Comparison of ENCODE assay signal across 10 cellular contexts in the genomic region with DNA sequence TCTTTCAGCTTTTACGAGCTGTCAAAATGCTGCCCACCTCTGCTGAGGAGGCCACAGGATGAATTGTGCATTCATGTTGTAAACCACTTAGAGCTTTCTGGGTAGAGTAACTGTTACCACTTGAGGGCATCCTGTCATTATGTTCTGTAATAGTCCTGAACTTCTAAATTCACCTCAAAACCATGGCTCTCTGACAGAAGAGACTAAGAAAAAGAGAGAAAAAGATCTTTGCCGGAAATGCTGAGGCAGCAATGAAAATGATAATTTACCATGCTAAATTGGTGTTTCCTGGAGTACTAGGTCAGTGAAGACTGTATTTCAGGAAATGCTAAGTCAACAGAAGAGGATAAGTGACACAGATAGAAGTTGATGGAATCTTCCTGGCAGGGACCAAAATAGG.
DNase-seq lines count a peak whose midpoint lies in the region; ATAC-seq and TF ChIP-seq lines count a peak whose summit lies in the region.
"Had no signal": no experiment of that assay in that cellular context is flagged by ENCODE, and none has a peak within 500 bp of the region (broad histone marks: within the 10 kb centered on the region; RNA-seq: fewer than 3 reads in every experiment).

No MANE protein-coding gene starts in this region.

- no peak overlapping the region for H2AK5ac ChIP-seq in H9 (ENCODE audit: insufficient read length, low read length)

- H2AFZ ChIP-seq in GM23248 (0 out of 2 replicates have a peak overlapping the region, but pooled peaks have one; percentile 21), SK-N-SH (ENCODE audit: low read depth) (0 out of 2 replicates have a peak overlapping the region, but pooled peaks have one; percentile 31), H9 (ENCODE audit: low read length) (no peak overlapping the region)

- no peak overlapping the region for H3K23ac ChIP-seq in H9 (ENCODE audit: insufficient read length, low read depth, low read length)

- no peak for ATAC-seq in HG02763 (IDR thresholded peaks at IDR 0.05; ENCODE audit: unreplicated experiment)

- no peaks in the 10 kb centered on the region for H3K9me2 ChIP-seq in GM23248 (ENCODE audit: insufficient read depth)
- no peaks in the 10 kb centered on the region for H3K9me2 ChIP-seq in SK-N-SH

- TF ChIP-seq RAD21 in SK-N-SH (IDR thresholded peaks at IDR 0.05; ENCODE audit: low read length): peak; percentile 66

- H3K79me1 ChIP-seq in H9 (ENCODE audit: insufficient read depth, low read depth, low read length, poor library complexity, severe bottlenecking): no peaks in the 10 kb centered on the region

- H3K9me3 ChIP-seq in GM23248 (ENCODE audit: low read depth) (no peaks in the 10 kb centered on the region), SK-N-SH (no peaks in the 10 kb centered on the region), H9 (ENCODE audit: control insufficient read depth, low read depth, low read length) (no peaks in the 10 kb centered on the region)

- H2BK5ac ChIP-seq in H9 (ENCODE audit: insufficient read length, low read length): no peak overlapping the region

- H3K23me2 ChIP-seq in H9 (ENCODE audit: insufficient read length, low read depth, low read length, poor library complexity, severe bottlenecking): no peaks in the 10 kb centered on the region

- H3K4me1 Mint-ChIP-seq in H9: no peaks in the 10 kb centered on the region

- no peak overlapping the region for H3K18ac ChIP-seq in H9 (ENCODE audit: insufficient read length, low read depth, low read length)

- no peak overlapping the region for H4K91ac ChIP-seq in H9 (ENCODE audit: insufficient read length, low read depth, low read length)

- H2BK120ac ChIP-seq in H9 (ENCODE audit: low read depth, low read length, poor library complexity, severe bottlenecking): no peak overlapping the region

- POLR2A ChIA-PET in SK-N-SH (lab: Yijun Ruan, JAX): no interaction called here

- no peak overlapping the region for H3K4ac ChIP-seq in H9 (ENCODE audit: low read depth, low read length)

- H3K27me3 ChIP-seq in GM23248 (replicated peaks; ENCODE audit: insufficient read depth) (no peaks in the 10 kb centered on the region), SK-N-SH (ENCODE audit: insufficient read depth) (no peaks in the 10 kb centered on the region), H9 (ENCODE audit: insufficient read depth, low read length) (no peaks in the 10 kb centered on the region)

- CTCF ChIA-PET in SK-N-SH (lab: Yijun Ruan, JAX): interaction anchor here (0.7 kb wide), 2 partner anchors 20 to 937 kb away, joined by 3 read pairs; no protein-coding TSS in a partner anchor

- H3K4me2 ChIP-seq in GM23248 (ENCODE audit: unreplicated experiment) (peak overlapping the region; percentile 5), SK-N-SH (no peak overlapping the region), H9 (ENCODE audit: insufficient read depth, insufficient read length, low read length) (no peak overlapping the region)

- no peak for TF ChIP-seq EP300 in SK-N-SH (IDR thresholded peaks at IDR 0.05; ENCODE audit: borderline replicate concordance in 1 of 2, low read depth in 1 of 2, low read length in 1 of 2)

- no peak overlapping the region for H2BK20ac ChIP-seq in H9 (ENCODE audit: low read depth, low read length, poor library complexity, severe bottlenecking)

- H3T11ph ChIP-seq in H9 (ENCODE audit: low read length): no peak overlapping the region

- TF ChIP-seq CTCF in SK-N-SH (IDR thresholded peaks at IDR 0.05) (peak; percentile 54), H9 (conservative IDR thresholded peaks at IDR 0.05) (no peak; the same call in 2 of the 3 replicates)

- no peak overlapping the region for H3K56ac ChIP-seq in H9 (ENCODE audit: insufficient read length, low read depth, low read length)

- H3K36me3 ChIP-seq in GM23248 (ENCODE audit: low read depth) (no peaks in the 10 kb centered on the region), SK-N-SH (replicated peaks in 1 of 2; ENCODE audit: control insufficient read depth in 1 of 2, insufficient read depth in 2 of 2, low read length in 1 of 2) (no peaks in the 10 kb centered on the region)

- in situ Hi-C loops in ACHN (cut with HindIII; ENCODE audit: low pct_ligation_motif_present, low pct_unique_long_range_greater_than_20kb, low sequenced_read_pairs): no loop called here
- in situ Hi-C loops in GM23248 (cut with MboI): no loop called here

- H3K27me3 Mint-ChIP-seq in H9 (ENCODE audit: low read depth): no peaks in the 10 kb centered on the region

- no peak overlapping the region for H4K8ac ChIP-seq in H9 (replicated peaks; ENCODE audit: insufficient read length, low read depth, low read length)

- DNase-seq in ACHN (peak; percentile 42), GM23248 (peak; percentile 67), SK-N-SH (no peak), foreskin melanocyte (peak; percentile 11), SW480 (ENCODE audit: low spot score) (no peak), H9 (no peak)
- DNase-seq in effector CD4-positive, alpha-beta T cell: no peak
- DNase-seq: effector memory CD4-positive, alpha-beta T cell; NCI-H187 had no signal

- H3K27ac Mint-ChIP-seq in H9: no peak overlapping the region

- H3K4me3 Mint-ChIP-seq in H9: no peak overlapping the region

- no peak overlapping the region for H3K9ac ChIP-seq in GM23248
- no peak overlapping the region for H3K9ac ChIP-seq in SK-N-SH
- H3K9ac ChIP-seq in H9 (ENCODE audit: extremely low read depth, insufficient read length, low read length): no peak overlapping the region

- H3K27ac ChIP-seq in GM23248: no peak overlapping the region
- H3K27ac ChIP-seq in SK-N-SH (ENCODE audit: low read depth in 2 of 2, low read length in 1 of 2): no peak overlapping the region
- H3K27ac ChIP-seq in H9 (ENCODE audit: insufficient read length, low read depth, low read length): no peak overlapping the region

- no peaks in the 10 kb centered on the region for H3K79me2 ChIP-seq in GM23248 (ENCODE audit: insufficient read depth)
- H3K79me2 ChIP-seq in SK-N-SH (ENCODE audit: insufficient read depth): no peaks in the 10 kb centered on the region
- no peaks in the 10 kb centered on the region for H3K79me2 ChIP-seq in H9 (ENCODE audit: insufficient read depth, low read length)

- no peaks in the 10 kb centered on the region for H4K20me1 ChIP-seq in GM23248 (ENCODE audit: insufficient read depth)
- no peaks in the 10 kb centered on the region for H4K20me1 ChIP-seq in SK-N-SH (ENCODE audit: insufficient read depth)
- no peaks in the 10 kb centered on the region for H4K20me1 ChIP-seq in H9 (ENCODE audit: control insufficient read depth, insufficient read depth, insufficient read length)

- H3K4me1 ChIP-seq in GM23248 (ENCODE audit: insufficient read depth): peaks cover 26% of the 10 kb centered on the region; the same call in 1 of the 2 replicates
- H3K4me1 ChIP-seq in SK-N-SH (ENCODE audit: control insufficient read depth in 1 of 2, insufficient read depth in 2 of 2, low read depth in 1 of 2, low read length in 1 of 2): peaks cover 0 to 17% of the 10 kb centered on the region in 2 experiments; a peak in 2 of 4 replicates
- no peaks in the 10 kb centered on the region for H3K4me1 ChIP-seq in H9 (ENCODE audit: insufficient read depth, low read length)

- no peak overlapping the region for H4K5ac ChIP-seq in H9 (ENCODE audit: insufficient read length, low read depth, low read length)

- H3F3A ChIP-seq in GM23248 (ENCODE audit: insufficient read depth): 0 out of 2 replicates have a peak, but pooled peaks cover 10% of the 10 kb centered on the region
- no peaks in the 10 kb centered on the region for H3F3A ChIP-seq in SK-N-SH (replicated peaks; ENCODE audit: insufficient read depth)

- H3K9me3 Mint-ChIP-seq in H9: peaks cover 3 to 11% of the 10 kb centered on the region in 2 experiments; a peak in 4 of 5 replicates

- no peak overlapping the region for H2BK12ac ChIP-seq in H9 (ENCODE audit: insufficient read length, low read depth, low read length)

- H3K36me3 Mint-ChIP-seq in H9 (ENCODE audit: insufficient read depth in 1 of 3, low read depth in 3 of 3): no peaks in the 10 kb centered on the region; a peak in 3 of 7 replicates

- no peak overlapping the region for H3K14ac ChIP-seq in H9 (ENCODE audit: insufficient read depth, low read length)

- H2BK15ac ChIP-seq in H9 (ENCODE audit: low read depth, low read length): no peak overlapping the region

- H3K4me3 ChIP-seq in GM23248 (no peak overlapping the region), SK-N-SH (ENCODE audit: low read depth in 2 of 2, low read length in 1 of 2) (no peak overlapping the region)

- WGBS in GM23248 (ENCODE audit: low coverage in 1 of 2, low lambda C conversion rate in 2 of 2, missing lambda C conversion rate in 2 of 2), 2 experiments: 57 to 58% methylated on average over 2 of the region's 2 CpGs
- WGBS in SK-N-SH (ENCODE audit: low lambda C conversion rate): 79% methylated on average over 2 of the region's 2 CpGs
- no CpG with 5 or more reads among the region's 2 CpGs for WGBS in H9 (ENCODE audit: extremely low coverage, insufficient read length, low lambda C conversion rate)

TF ChIP-seq in SK-N-SH, 30 proteins besides CTCF, POLR2A, EP300 and RAD21:
- peak; percentile 54 for TF ChIP-seq SMC3 (IDR thresholded peaks at IDR 0.05; ENCODE audit: low read depth, low read length)
- no peak for TF ChIP-seq RFX5 (IDR thresholded peaks at IDR 0.05; ENCODE audit: low read length)

Comparison
In these comparisons a context has a peak if more than half of its experiments do, and no peak if none do; other contexts are left out.
1. DNase-seq: peak in ACHN (single experiment), GM23248 (single experiment) and foreskin melanocyte (single experiment); none in SK-N-SH (single experiment), SW480 (single experiment), effector CD4-positive, alpha-beta T cell (single experiment) and H9 (single experiment).